9 cellular contexts compared by ENCODE assay signal in genomic region chr13:24502567-24503375, GRCh38. TPM values are rescaled to one million over a fixed set of nuclear protein-coding genes. Genes with fewer than 3 reads are reported as not detected.
DNase-seq lines count a peak whose midpoint lies in the region; ATAC-seq and TF ChIP-seq lines count a peak whose summit lies in the region.
"Had no signal": no experiment of that assay in that cellular context is flagged by ENCODE, and none has a peak within 500 bp of the region (broad histone marks: within the 10 kb centered on the region; RNA-seq: fewer than 3 reads in every experiment).

No MANE protein-coding gene starts in this region.

- peaks cover 9% of the 10 kb centered on the region for H3K4me1 ChIP-seq in cardiac muscle cell (ENCODE audit: low read depth)

- no peak overlapping the region for H3K4me3 Mint-ChIP-seq in activated T-helper 1 cell treated with anti-CD3 and anti-CD28 coated beads, Interleukin-12 subunit alpha, Interleukin-12 subunit beta, Interleukin-2, Interleukin-4 antibody, amounts not matched to agents 30 ng/mL and 10 ng/mL and 1 ng/mL, durations not matched to agents 14 hours and 24 hours and 36 hours
- H3K4me3 Mint-ChIP-seq in T-helper 2 cell treated with Interferon-gamma antibody and Interleukin-4, amounts not matched to agents 5 μg/mL and 100 μg/mL, for 36 hours: no peak overlapping the region

- intact Hi-C loops in activated T-helper 1 cell treated with anti-CD3 and anti-CD28 coated beads, Interleukin-12 subunit alpha, Interleukin-12 subunit beta, Interleukin-2, Interleukin-4 antibody, amounts not matched to agents 30 ng/mL and 10 ng/mL and 1 ng/mL, durations not matched to agents 14 hours and 24 hours and 36 hours (cut with micrococcal nuclease): no loop called here
- intact Hi-C loops in sciatic nerve (cut with DNase I): no loop called here

- peaks cover 18% of the 10 kb centered on the region for H3K4me1 Mint-ChIP-seq in activated T-helper 1 cell treated with anti-CD3 and anti-CD28 coated beads, Interleukin-12 subunit alpha, Interleukin-12 subunit beta, Interleukin-2, Interleukin-4 antibody, amounts not matched to agents 30 ng/mL and 10 ng/mL and 1 ng/mL, durations not matched to agents 14 hours and 24 hours and 36 hours (ENCODE audit: low read depth)
- peaks cover 14% of the 10 kb centered on the region for H3K4me1 Mint-ChIP-seq in T-helper 2 cell treated with Interferon-gamma antibody and Interleukin-4, amounts not matched to agents 5 μg/mL and 100 μg/mL, for 36 hours (ENCODE audit: low read depth)

- ATAC-seq in sciatic nerve: peak; percentile 76
- ATAC-seq in GM21447 (IDR thresholded peaks at IDR 0.05; ENCODE audit: unreplicated experiment): no peak

- H3K4me3 ChIP-seq in H7 (ENCODE audit: insufficient read depth, low read depth, low read length) (no peak overlapping the region), cardiac muscle cell (no peak overlapping the region)

- DNase-seq in H7 (peak; percentile 22), cardiac muscle cell (ENCODE audit: low read depth in 1 of 2, low spot score in 1 of 2) (peak in 1 of 2 donors; percentile 43), sciatic nerve (ENCODE audit: low spot score) (no peak), DMS 273 treated with DMSO at 0.1 percent for 48 hours (lab: John Stamatoyannopoulos, UW) (no peak), NCI-H510A treated with DMSO at 0.1 percent for 48 hours (lab: John Stamatoyannopoulos, UW) (no peak)
- DNase-seq in activated T-helper 1 cell treated with anti-CD3 and anti-CD28 coated beads, Interleukin-12 subunit alpha, Interleukin-12 subunit beta, Interleukin-2, Interleukin-4 antibody, amounts not matched to agents 30 ng/mL and 10 ng/mL and 1 ng/mL, durations not matched to agents 14 hours and 24 hours and 36 hours (ENCODE audit: low spot score): no peak
- no peak for DNase-seq in T-helper 2 cell treated with Interferon-gamma antibody and Interleukin-4, amounts not matched to agents 5 μg/mL and 100 μg/mL, for 36 hours (ENCODE audit: low spot score)
- DNase-seq: stimulated activated CD4-positive, alpha-beta T cell treated with anti-CD3 and anti-CD28 coated beads, Interleukin-2, amount 100 ng/mL, for 48 hours had no signal

- peaks cover under 1% of the 10 kb centered on the region; the same call in 1 of the 2 replicates for H3K36me3 ChIP-seq in H7 (replicated peaks; ENCODE audit: control insufficient read depth, insufficient read depth, low read length)
- peaks cover 8% of the 10 kb centered on the region for H3K36me3 ChIP-seq in cardiac muscle cell

- H3K27me3 ChIP-seq in H7 (ENCODE audit: control insufficient read depth, insufficient read depth, low read length): no peaks in the 10 kb centered on the region
- H3K27me3 ChIP-seq in cardiac muscle cell: no peaks in the 10 kb centered on the region

- H3K27ac ChIP-seq in cardiac muscle cell: peak overlapping the region; percentile 38

- H3K27me3 Mint-ChIP-seq in activated T-helper 1 cell treated with anti-CD3 and anti-CD28 coated beads, Interleukin-12 subunit alpha, Interleukin-12 subunit beta, Interleukin-2, Interleukin-4 antibody, amounts not matched to agents 30 ng/mL and 10 ng/mL and 1 ng/mL, durations not matched to agents 14 hours and 24 hours and 36 hours (ENCODE audit: insufficient read depth): no peaks in the 10 kb centered on the region
- no peaks in the 10 kb centered on the region for H3K27me3 Mint-ChIP-seq in T-helper 2 cell treated with Interferon-gamma antibody and Interleukin-4, amounts not matched to agents 5 μg/mL and 100 μg/mL, for 36 hours (ENCODE audit: low read depth)

- peak overlapping the region; percentile 53 for H3K27ac Mint-ChIP-seq in activated T-helper 1 cell treated with anti-CD3 and anti-CD28 coated beads, Interleukin-12 subunit alpha, Interleukin-12 subunit beta, Interleukin-2, Interleukin-4 antibody, amounts not matched to agents 30 ng/mL and 10 ng/mL and 1 ng/mL, durations not matched to agents 14 hours and 24 hours and 36 hours
- H3K27ac Mint-ChIP-seq in T-helper 2 cell treated with Interferon-gamma antibody and Interleukin-4, amounts not matched to agents 5 μg/mL and 100 μg/mL, for 36 hours: no peak overlapping the region

- H3K9me3 ChIP-seq in cardiac muscle cell (ENCODE audit: low read depth): no peaks in the 10 kb centered on the region

- peaks cover 17% of the 10 kb centered on the region for H3K36me3 Mint-ChIP-seq in activated T-helper 1 cell treated with anti-CD3 and anti-CD28 coated beads, Interleukin-12 subunit alpha, Interleukin-12 subunit beta, Interleukin-2, Interleukin-4 antibody, amounts not matched to agents 30 ng/mL and 10 ng/mL and 1 ng/mL, durations not matched to agents 14 hours and 24 hours and 36 hours (ENCODE audit: low read depth)
- H3K36me3 Mint-ChIP-seq in T-helper 2 cell treated with Interferon-gamma antibody and Interleukin-4, amounts not matched to agents 5 μg/mL and 100 μg/mL, for 36 hours (ENCODE audit: low read depth): peaks cover 41% of the 10 kb centered on the region

- H3K9me3 Mint-ChIP-seq in activated T-helper 1 cell treated with anti-CD3 and anti-CD28 coated beads, Interleukin-12 subunit alpha, Interleukin-12 subunit beta, Interleukin-2, Interleukin-4 antibody, amounts not matched to agents 30 ng/mL and 10 ng/mL and 1 ng/mL, durations not matched to agents 14 hours and 24 hours and 36 hours: no peaks in the 10 kb centered on the region
- no peaks in the 10 kb centered on the region for H3K9me3 Mint-ChIP-seq in T-helper 2 cell treated with Interferon-gamma antibody and Interleukin-4, amounts not matched to agents 5 μg/mL and 100 μg/mL, for 36 hours

- no peak for TF ChIP-seq CTCF in cardiac muscle cell (IDR thresholded peaks at IDR 0.05; ENCODE audit: low read depth, low read length)

RNA-seq across cellular contexts. Expression of gene PARP4, which starts 9.8 kb away (rescaled TPM):
- total RNA-seq in H7 (2014; rRNA removed; shearing (Covaris generic)): 28.7 and 29.2 TPM in 2 replicates
- 41.3 and 41.9 TPM in 2 replicates for total RNA-seq in activated T-helper 1 cell treated with anti-CD3 and anti-CD28 coated beads, Interleukin-12 subunit alpha, Interleukin-12 subunit beta, Interleukin-2, Interleukin-4 antibody, amounts not matched to agents 30 ng/mL and 10 ng/mL and 1 ng/mL, durations not matched to agents 14 hours and 24 hours and 36 hours
- total RNA-seq in cardiac muscle cell: 26.2 and 37.8 TPM in 2 replicates
- polyA plus RNA-seq in cardiac muscle cell: 20.4 and 25.1 TPM in 2 replicates
- 49.0 TPM for total RNA-seq in sciatic nerve
